1 cellular context compared by ENCODE assay signal in genomic region chr1:91706140-91706957, GRCh38.
TF ChIP-seq lines count a peak whose summit lies in the region.

No MANE protein-coding gene starts in this region.

TF ChIP-seq in K562, 482 proteins besides CTCF, POLR2A, EP300 and RAD21 (continued from another document):
- peak; percentile 77; the same call in 1 of the 2 replicates for TF ChIP-seq NR1H2 (CRISPR knock-in tag; IDR thresholded peaks at IDR 0.05)
- peak; percentile 95 for TF ChIP-seq CREB3 (tag; conservative IDR thresholded peaks at IDR 0.05; ENCODE audit: low read depth)
- TF ChIP-seq MEIS2 (IDR thresholded peaks at IDR 0.05; ENCODE audit: partially characterized antibody): peak; percentile 99
- TF ChIP-seq DDX20 (tag; IDR thresholded peaks at IDR 0.05; ENCODE audit: low read depth): peak; percentile 81
- peak; percentile 58; the same call in 1 of the 2 replicates for TF ChIP-seq MTA3 (IDR thresholded peaks at IDR 0.05; ENCODE audit: borderline replicate concordance)
- no peak for TF ChIP-seq STAG1 (CRISPR knock-in tag; IDR thresholded peaks at IDR 0.05; ENCODE audit: borderline replicate concordance)
- TF ChIP-seq CBFA2T3 (IDR thresholded peaks at IDR 0.05): 0 out of 2 replicates have a peak, but pooled peaks have one; percentile 24
- TF ChIP-seq MGA (IDR thresholded peaks at IDR 0.05): 0 out of 2 replicates have a peak, but pooled peaks have one; percentile 30
- TF ChIP-seq MAX (CRISPR knock-in tag; IDR thresholded peaks at IDR 0.05): no peak
- no peak for TF ChIP-seq TAL1 (IDR thresholded peaks at IDR 0.05)
- peak; percentile 88 for TF ChIP-seq NFXL1 (CRISPR knock-in tag; IDR thresholded peaks at IDR 0.05)
- 0 out of 2 replicates have a peak, but pooled peaks have one; percentile 28 for TF ChIP-seq ZNF707 (CRISPR knock-in tag; conservative IDR thresholded peaks at IDR 0.05)
- TF ChIP-seq ZNF431 (CRISPR knock-in tag; IDR thresholded peaks at IDR 0.05): no peak
- peak; percentile 66 for TF ChIP-seq HINFP (tag; conservative IDR thresholded peaks at IDR 0.05; ENCODE audit: low read depth)
- TF ChIP-seq TEAD1 (CRISPR knock-in tag; IDR thresholded peaks at IDR 0.05): peak; percentile 42 to 86; a peak in 3 of 4 replicates
- TF ChIP-seq ETV5 (CRISPR knock-in tag; IDR thresholded peaks at IDR 0.05; ENCODE audit: low read depth): 0 out of 2 replicates have a peak, but pooled peaks have one; percentile 39
- no peak for TF ChIP-seq ZSCAN29 (IDR thresholded peaks at IDR 0.05)
- TF ChIP-seq BRD9 (IDR thresholded peaks at IDR 0.05; ENCODE audit: low read depth, partially characterized antibody): peak; percentile 93
- no peak for TF ChIP-seq COPS2 (conservative IDR thresholded peaks at IDR 0.05)
- no peak for TF ChIP-seq HDGF (IDR thresholded peaks at IDR 0.05)
- TF ChIP-seq LEF1 (IDR thresholded peaks at IDR 0.05): peak; percentile 82
